Comparison of ENCODE assay signal across 2 cellular contexts in the genomic region with DNA sequence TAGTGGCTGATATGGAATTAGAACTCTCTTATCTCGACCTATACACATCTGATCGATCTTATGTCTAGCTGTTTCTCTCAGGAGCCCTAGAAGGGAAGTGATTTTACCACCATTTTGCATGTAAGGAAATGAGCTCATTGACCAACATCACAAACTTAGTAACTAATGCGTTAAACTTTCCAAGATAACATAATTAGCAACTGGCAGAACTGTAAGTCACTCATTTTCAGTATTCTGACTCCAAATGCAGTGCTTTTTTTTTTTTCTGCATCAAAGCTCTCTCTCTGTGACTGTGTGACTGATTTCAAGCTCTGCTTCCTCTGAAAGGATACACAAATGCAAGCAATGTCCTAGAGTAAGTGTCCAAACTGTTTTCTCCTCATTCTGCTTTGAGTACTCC.
TF ChIP-seq lines count a peak whose summit lies in the region.

No MANE protein-coding gene starts in this region.

TF ChIP-seq in GM23338, 12 proteins besides CTCF, POLR2A, EP300 and RAD21 (continued from another document):
- TF ChIP-seq CREB1 (CRISPR knock-in tag; IDR thresholded peaks at IDR 0.05; ENCODE audit: low read depth) (no peak), ZNF331 (CRISPR knock-in tag; IDR thresholded peaks at IDR 0.05; ENCODE audit: low read depth) (no peak), EZH2phosphoT487 (IDR thresholded peaks at IDR 0.05; ENCODE audit: unreplicated experiment) (no peak), NANOG (IDR thresholded peaks at IDR 0.05; ENCODE audit: borderline replicate concordance) (no peak), STAT1 (IDR thresholded peaks at IDR 0.05; ENCODE audit: unreplicated experiment) (no peak), JUNB (IDR thresholded peaks at IDR 0.05; ENCODE audit: unreplicated experiment) (no peak), ZNF114 (CRISPR knock-in tag; IDR thresholded peaks at IDR 0.05) (no peak), EZH2 (IDR thresholded peaks at IDR 0.05; ENCODE audit: low read depth, unreplicated experiment) (no peak)
- TF ChIP-seq, protein P1, sequence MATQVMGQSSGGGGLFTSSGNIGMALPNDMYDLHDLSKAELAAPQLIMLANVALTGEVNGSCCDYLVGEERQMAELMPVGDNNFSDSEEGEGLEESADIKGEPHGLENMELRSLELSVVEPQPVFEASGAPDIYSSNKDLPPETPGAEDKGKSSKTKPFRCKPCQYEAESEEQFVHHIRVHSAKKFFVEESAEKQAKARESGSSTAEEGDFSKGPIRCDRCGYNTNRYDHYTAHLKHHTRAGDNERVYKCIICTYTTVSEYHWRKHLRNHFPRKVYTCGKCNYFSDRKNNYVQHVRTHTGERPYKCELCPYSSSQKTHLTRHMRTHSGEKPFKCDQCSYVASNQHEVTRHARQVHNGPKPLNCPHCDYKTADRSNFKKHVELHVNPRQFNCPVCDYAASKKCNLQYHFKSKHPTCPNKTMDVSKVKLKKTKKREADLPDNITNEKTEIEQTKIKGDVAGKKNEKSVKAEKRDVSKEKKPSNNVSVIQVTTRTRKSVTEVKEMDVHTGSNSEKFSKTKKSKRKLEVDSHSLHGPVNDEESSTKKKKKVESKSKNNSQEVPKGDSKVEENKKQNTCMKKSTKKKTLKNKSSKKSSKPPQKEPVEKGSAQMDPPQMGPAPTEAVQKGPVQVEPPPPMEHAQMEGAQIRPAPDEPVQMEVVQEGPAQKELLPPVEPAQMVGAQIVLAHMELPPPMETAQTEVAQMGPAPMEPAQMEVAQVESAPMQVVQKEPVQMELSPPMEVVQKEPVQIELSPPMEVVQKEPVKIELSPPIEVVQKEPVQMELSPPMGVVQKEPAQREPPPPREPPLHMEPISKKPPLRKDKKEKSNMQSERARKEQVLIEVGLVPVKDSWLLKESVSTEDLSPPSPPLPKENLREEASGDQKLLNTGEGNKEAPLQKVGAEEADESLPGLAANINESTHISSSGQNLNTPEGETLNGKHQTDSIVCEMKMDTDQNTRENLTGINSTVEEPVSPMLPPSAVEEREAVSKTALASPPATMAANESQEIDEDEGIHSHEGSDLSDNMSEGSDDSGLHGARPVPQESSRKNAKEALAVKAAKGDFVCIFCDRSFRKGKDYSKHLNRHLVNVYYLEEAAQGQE (IDR thresholded peaks at IDR 0.05; ENCODE audit: unreplicated experiment): no peak
- TF ChIP-seq, protein P2, sequence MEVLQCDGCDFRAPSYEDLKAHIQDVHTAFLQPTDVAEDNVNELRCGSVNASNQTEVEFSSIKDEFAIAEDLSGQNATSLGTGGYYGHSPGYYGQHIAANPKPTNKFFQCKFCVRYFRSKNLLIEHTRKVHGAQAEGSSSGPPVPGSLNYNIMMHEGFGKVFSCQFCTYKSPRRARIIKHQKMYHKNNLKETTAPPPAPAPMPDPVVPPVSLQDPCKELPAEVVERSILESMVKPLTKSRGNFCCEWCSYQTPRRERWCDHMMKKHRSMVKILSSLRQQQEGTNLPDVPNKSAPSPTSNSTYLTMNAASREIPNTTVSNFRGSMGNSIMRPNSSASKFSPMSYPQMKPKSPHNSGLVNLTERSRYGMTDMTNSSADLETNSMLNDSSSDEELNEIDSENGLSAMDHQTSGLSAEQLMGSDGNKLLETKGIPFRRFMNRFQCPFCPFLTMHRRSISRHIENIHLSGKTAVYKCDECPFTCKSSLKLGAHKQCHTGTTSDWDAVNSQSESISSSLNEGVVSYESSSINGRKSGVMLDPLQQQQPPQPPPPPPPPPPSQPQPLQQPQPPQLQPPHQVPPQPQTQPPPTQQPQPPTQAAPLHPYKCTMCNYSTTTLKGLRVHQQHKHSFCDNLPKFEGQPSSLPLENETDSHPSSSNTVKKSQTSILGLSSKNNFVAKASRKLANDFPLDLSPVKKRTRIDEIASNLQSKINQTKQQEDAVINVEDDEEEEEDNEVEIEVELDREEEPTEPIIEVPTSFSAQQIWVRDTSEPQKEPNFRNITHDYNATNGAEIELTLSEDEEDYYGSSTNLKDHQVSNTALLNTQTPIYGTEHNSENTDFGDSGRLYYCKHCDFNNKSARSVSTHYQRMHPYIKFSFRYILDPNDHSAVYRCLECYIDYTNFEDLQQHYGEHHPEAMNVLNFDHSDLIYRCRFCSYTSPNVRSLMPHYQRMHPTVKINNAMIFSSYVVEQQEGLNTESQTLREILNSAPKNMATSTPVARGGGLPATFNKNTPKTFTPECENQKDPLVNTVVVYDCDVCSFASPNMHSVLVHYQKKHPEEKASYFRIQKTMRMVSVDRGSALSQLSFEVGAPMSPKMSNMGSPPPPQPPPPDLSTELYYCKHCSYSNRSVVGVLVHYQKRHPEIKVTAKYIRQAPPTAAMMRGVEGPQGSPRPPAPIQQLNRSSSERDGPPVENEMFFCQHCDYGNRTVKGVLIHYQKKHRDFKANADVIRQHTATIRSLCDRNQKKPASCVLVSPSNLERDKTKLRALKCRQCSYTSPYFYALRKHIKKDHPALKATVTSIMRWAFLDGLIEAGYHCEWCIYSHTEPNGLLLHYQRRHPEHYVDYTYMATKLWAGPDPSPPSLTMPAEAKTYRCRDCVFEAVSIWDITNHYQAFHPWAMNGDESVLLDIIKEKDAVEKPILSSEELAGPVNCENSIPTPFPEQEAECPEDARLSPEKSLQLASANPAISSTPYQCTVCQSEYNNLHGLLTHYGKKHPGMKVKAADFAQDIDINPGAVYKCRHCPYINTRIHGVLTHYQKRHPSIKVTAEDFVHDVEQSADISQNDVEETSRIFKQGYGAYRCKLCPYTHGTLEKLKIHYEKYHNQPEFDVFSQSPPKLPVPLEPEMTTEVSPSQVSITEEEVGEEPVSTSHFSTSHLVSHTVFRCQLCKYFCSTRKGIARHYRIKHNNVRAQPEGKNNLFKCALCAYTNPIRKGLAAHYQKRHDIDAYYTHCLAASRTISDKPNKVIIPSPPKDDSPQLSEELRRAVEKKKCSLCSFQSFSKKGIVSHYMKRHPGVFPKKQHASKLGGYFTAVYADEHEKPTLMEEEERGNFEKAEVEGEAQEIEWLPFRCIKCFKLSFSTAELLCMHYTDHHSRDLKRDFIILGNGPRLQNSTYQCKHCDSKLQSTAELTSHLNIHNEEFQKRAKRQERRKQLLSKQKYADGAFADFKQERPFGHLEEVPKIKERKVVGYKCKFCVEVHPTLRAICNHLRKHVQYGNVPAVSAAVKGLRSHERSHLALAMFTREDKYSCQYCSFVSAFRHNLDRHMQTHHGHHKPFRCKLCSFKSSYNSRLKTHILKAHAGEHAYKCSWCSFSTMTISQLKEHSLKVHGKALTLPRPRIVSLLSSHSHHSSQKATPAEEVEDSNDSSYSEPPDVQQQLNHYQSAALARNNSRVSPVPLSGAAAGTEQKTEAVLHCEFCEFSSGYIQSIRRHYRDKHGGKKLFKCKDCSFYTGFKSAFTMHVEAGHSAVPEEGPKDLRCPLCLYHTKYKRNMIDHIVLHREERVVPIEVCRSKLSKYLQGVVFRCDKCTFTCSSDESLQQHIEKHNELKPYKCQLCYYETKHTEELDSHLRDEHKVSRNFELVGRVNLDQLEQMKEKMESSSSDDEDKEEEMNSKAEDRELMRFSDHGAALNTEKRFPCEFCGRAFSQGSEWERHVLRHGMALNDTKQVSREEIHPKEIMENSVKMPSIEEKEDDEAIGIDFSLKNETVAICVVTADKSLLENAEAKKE (CRISPR knock-in tag; IDR thresholded peaks at IDR 0.05): no peak

TF ChIP-seq in endothelial cell of umbilical vein, 7 proteins besides CTCF, POLR2A, EP300 and RAD21 (continued from another document):
- TF ChIP-seq JUN (IDR thresholded peaks at IDR 0.05; ENCODE audit: borderline replicate concordance, insufficient read depth, insufficient read length, low read depth): peak; percentile 53
